Comparison of ENCODE assay signal across 8 cellular contexts in the genomic region with DNA sequence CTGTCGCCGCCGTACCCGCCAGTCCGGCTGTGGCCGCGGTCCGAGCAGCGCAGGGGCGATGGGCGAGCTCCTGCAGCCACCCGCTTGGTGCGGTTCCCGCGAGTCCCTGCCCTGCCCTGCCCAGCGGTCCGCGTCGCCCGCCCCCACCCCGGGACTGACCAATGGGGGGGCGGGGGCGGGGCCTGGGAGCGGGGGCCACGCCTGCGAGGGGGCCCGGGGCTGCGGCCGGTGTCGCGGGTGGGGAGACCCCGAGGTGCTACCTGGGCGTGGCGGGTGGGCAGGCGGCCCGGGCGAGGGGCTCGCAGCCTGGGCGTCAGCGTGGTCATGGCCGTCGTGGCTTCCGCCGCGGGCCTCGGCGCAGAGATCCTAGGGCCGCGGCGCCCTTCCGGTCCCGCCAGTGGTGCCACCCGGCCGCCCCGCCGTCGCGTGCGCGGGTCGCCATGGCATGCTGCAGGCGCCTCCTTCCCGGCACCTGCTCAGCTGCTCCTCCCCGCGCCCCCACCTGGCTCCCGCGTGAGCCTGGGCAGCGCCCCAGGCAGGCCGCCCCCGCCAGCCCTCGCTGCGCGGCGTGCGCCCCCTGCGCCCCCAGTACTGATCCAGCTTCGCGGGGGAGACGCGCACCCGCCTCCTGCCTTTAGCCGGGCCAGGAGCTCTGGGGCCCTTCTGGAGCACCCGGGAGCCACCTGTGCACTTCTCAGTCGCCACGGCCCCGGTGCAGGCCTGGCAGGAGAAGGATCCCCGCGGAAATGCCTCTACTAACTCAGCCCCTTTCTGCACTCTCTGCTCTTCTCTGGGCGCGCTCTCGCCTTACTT. TPM values are rescaled to one million over a fixed set of nuclear protein-coding genes. Genes with fewer than 3 reads are reported as not detected.
DNase-seq lines count a peak whose midpoint lies in the region; ATAC-seq and TF ChIP-seq lines count a peak whose summit lies in the region.

A gene with protein sequence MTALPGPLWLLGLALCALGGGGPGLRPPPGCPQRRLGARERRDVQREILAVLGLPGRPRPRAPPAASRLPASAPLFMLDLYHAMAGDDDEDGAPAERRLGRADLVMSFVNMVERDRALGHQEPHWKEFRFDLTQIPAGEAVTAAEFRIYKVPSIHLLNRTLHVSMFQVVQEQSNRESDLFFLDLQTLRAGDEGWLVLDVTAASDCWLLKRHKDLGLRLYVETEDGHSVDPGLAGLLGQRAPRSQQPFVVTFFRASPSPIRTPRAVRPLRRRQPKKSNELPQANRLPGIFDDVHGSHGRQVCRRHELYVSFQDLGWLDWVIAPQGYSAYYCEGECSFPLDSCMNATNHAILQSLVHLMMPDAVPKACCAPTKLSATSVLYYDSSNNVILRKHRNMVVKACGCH (minus strand): TSS at position 108 of the 813 bp plus-strand sequence. CDS start 380 bp downstream, outside the sequence.

- H3K27me3 ChIP-seq in naive thymus-derived CD4-positive, alpha-beta T cell (ENCODE audit: control insufficient read depth in 2 of 2, insufficient read depth in 2 of 2, low read length in 2 of 2): no peaks in the 10 kb centered on the region
- no peaks in the 10 kb centered on the region for H3K27me3 ChIP-seq in testis

- no peaks in the 10 kb centered on the region for H3K9me3 ChIP-seq in naive thymus-derived CD4-positive, alpha-beta T cell (ENCODE audit: control insufficient read depth in 2 of 3, low read length in 3 of 3)
- H3K9me3 ChIP-seq in testis: no peaks in the 10 kb centered on the region

- H3K36me3 Mint-ChIP-seq in activated CD8-positive, alpha-beta T cell treated with anti-CD3 and anti-CD28 coated beads, Interleukin-2, amount 10 ng/mL, durations not matched to agents 7 days and 5 days (ENCODE audit: low read depth): no peaks in the 10 kb centered on the region
- H3K36me3 Mint-ChIP-seq in naive thymus-derived CD4-positive, alpha-beta T cell: no peaks in the 10 kb centered on the region

- CTCF ChIA-PET in activated CD8-positive, alpha-beta T cell treated with anti-CD3 and anti-CD28 coated beads, Interleukin-2, amount 10 ng/mL, durations not matched to agents 7 days and 5 days (lab: Charles Lee): interaction anchor here (1.7 to 3.8 kb wide), 2 partner anchors 10 to 113 kb away, joined by 4 to 19 read pairs; a partner anchor contains a TSS
- CTCF ChIA-PET in naive thymus-derived CD4-positive, alpha-beta T cell (lab: Charles Lee): interaction anchor here (0.9 to 1.3 kb wide), 2 partner anchors 10 to 27 kb away, joined by 3 read pairs; no protein-coding TSS in a partner anchor

- H3K27ac Mint-ChIP-seq in activated CD8-positive, alpha-beta T cell treated with anti-CD3 and anti-CD28 coated beads, Interleukin-2, amount 10 ng/mL, durations not matched to agents 7 days and 5 days: no peak within 1 kb of the TSS
- no peak within 1 kb of the TSS for H3K27ac Mint-ChIP-seq in naive thymus-derived CD4-positive, alpha-beta T cell

- no peak for TF ChIP-seq POLR2A in erythroblast (IDR thresholded peaks at IDR 0.05; ENCODE audit: low read length)
- TF ChIP-seq POLR2A in testis (IDR thresholded peaks at IDR 0.05): no peak

- peak; percentile 49 for ATAC-seq in HG02981 (IDR thresholded peaks at IDR 0.05; ENCODE audit: unreplicated experiment)
- peak; percentile 78 for ATAC-seq in activated CD8-positive, alpha-beta T cell treated with anti-CD3 and anti-CD28 coated beads, Interleukin-2, amount 10 ng/mL, durations not matched to agents 7 days and 5 days
- peak; percentile 81 for ATAC-seq in naive thymus-derived CD4-positive, alpha-beta T cell

- H3K9me3 Mint-ChIP-seq in activated CD8-positive, alpha-beta T cell treated with anti-CD3 and anti-CD28 coated beads, Interleukin-2, amount 10 ng/mL, durations not matched to agents 7 days and 5 days (ENCODE audit: insufficient read depth): no peaks in the 10 kb centered on the region
- no peaks in the 10 kb centered on the region for H3K9me3 Mint-ChIP-seq in naive thymus-derived CD4-positive, alpha-beta T cell

- H3K4me3 ChIP-seq in GM12865 (ENCODE audit: low read depth, low read length): peak within 1 kb of the TSS; percentile 64
- H3K4me3 ChIP-seq in naive thymus-derived CD4-positive, alpha-beta T cell (ENCODE audit: low read length): peak within 1 kb of the TSS; percentile 46
- peak within 1 kb of the TSS; percentile 57 to 59 for H3K4me3 ChIP-seq in testis

- H3K36me3 ChIP-seq in naive thymus-derived CD4-positive, alpha-beta T cell (ENCODE audit: control insufficient read depth in 2 of 3, insufficient read depth in 3 of 3, low read length in 3 of 3): no peaks in the 10 kb centered on the region
- H3K36me3 ChIP-seq in testis (ENCODE audit: low read depth, missing control alignments): no peaks in the 10 kb centered on the region

- peak; percentile 83 for DNase-seq in GM12865 (ENCODE audit: low read depth)
- DNase-seq in NCI-H526 (lab: John Stamatoyannopoulos, UW): peak; percentile 28 to 84
- peak; percentile 50 for DNase-seq in activated CD8-positive, alpha-beta T cell treated with anti-CD3 and anti-CD28 coated beads, Interleukin-2, amount 10 ng/mL, durations not matched to agents 7 days and 5 days
- peak; percentile 76 to 77 for DNase-seq in erythroblast (lab: John Stamatoyannopoulos, UW)
- peak in 7 of 9 donors; percentile 1 to 62 (median 11) for DNase-seq in naive thymus-derived CD4-positive, alpha-beta T cell
- peak; percentile 80 for DNase-seq in testis
- no peak for DNase-seq in middle frontal gyrus (ENCODE audit: extremely low spot score, low spot score)

- POLR2A ChIA-PET in activated CD8-positive, alpha-beta T cell treated with anti-CD3 and anti-CD28 coated beads, Interleukin-2, amount 10 ng/mL, durations not matched to agents 7 days and 5 days (lab: Charles Lee): no interaction called here
- POLR2A ChIA-PET in naive thymus-derived CD4-positive, alpha-beta T cell (lab: Charles Lee): interaction anchor here (1.1 kb wide), 1 partner anchor 10 kb away, joined by 4 read pairs; no protein-coding TSS in a partner anchor

- H3K4me1 Mint-ChIP-seq in activated CD8-positive, alpha-beta T cell treated with anti-CD3 and anti-CD28 coated beads, Interleukin-2, amount 10 ng/mL, durations not matched to agents 7 days and 5 days (ENCODE audit: low read depth): peaks cover 14% of the 10 kb centered on the region
- H3K4me1 Mint-ChIP-seq in naive thymus-derived CD4-positive, alpha-beta T cell: peaks cover 3 to 11% (median 7%) of the 10 kb centered on the region in 7 donors

- peaks cover 0 to 3% of the 10 kb centered on the region in 2 donors for H3K4me1 ChIP-seq in naive thymus-derived CD4-positive, alpha-beta T cell (ENCODE audit: control insufficient read depth in 2 of 2, insufficient read depth in 2 of 2, low read length in 2 of 2)
- no peaks in the 10 kb centered on the region for H3K4me1 ChIP-seq in testis

- H3K4me3 Mint-ChIP-seq in activated CD8-positive, alpha-beta T cell treated with anti-CD3 and anti-CD28 coated beads, Interleukin-2, amount 10 ng/mL, durations not matched to agents 7 days and 5 days: peak within 1 kb of the TSS; percentile 58
- H3K4me3 Mint-ChIP-seq in naive thymus-derived CD4-positive, alpha-beta T cell: peak within 1 kb of the TSS; percentile 67 to 86 (median 76)

- WGBS in testis, 2 donors: 2 to 10% methylated on average over 6 to 43 of the region's 91 CpGs

- peaks cover 33% of the 10 kb centered on the region for H3K27me3 Mint-ChIP-seq in activated CD8-positive, alpha-beta T cell treated with anti-CD3 and anti-CD28 coated beads, Interleukin-2, amount 10 ng/mL, durations not matched to agents 7 days and 5 days (ENCODE audit: low read depth)
- H3K27me3 Mint-ChIP-seq in naive thymus-derived CD4-positive, alpha-beta T cell: peaks cover 6 to 50% (median 23%) of the 10 kb centered on the region in 5 donors

- intact Hi-C loops in naive thymus-derived CD4-positive, alpha-beta T cell (cut with micrococcal nuclease): loop anchor here in 1 of 2 donors (5.0 kb wide), 1 partner anchor 52 kb away; a partner anchor contains a TSS
- intact Hi-C loops in testis (cut with DNase I; ENCODE audit: low total_unique reads): no loop called here

- no peak for TF ChIP-seq CTCF in GM12865 (IDR thresholded peaks at IDR 0.05; ENCODE audit: insufficient read depth, low read depth, low read length, missing control alignments)
- TF ChIP-seq CTCF in testis (IDR thresholded peaks at IDR 0.05): no peak

- H3K27ac ChIP-seq in naive thymus-derived CD4-positive, alpha-beta T cell (ENCODE audit: low read depth, low read length): no peak within 1 kb of the TSS
- no peak within 1 kb of the TSS for H3K27ac ChIP-seq in testis

RNA-seq across cellular contexts. Expression of the gene that starts here (rescaled TPM):
- total RNA-seq in activated CD8-positive, alpha-beta T cell treated with anti-CD3 and anti-CD28 coated beads, Interleukin-2, amount 10 ng/mL, durations not matched to agents 7 days and 5 days: under 1 TPM; 0.08 to 0.26 TPM
- total RNA-seq in naive thymus-derived CD4-positive, alpha-beta T cell: 1 to 10 TPM in 1 of 5 experiments, under 1 TPM in 4; 0.16 to 1.4 (median 0.17) TPM
- polyA plus RNA-seq in naive thymus-derived CD4-positive, alpha-beta T cell: under 1 TPM; 0.05 to 0.09 TPM
- 1 to 10 TPM; 5.5 to 5.6 TPM for total RNA-seq in testis
- 4.4 TPM for polyA plus RNA-seq in testis (ENCODE audit: insufficient read depth, low read depth, low replicate concordance)

Comparison
In these comparisons a context has a peak if more than half of its experiments do, and no peak if none do; other contexts are left out.
1. Peak in DNase-seq and ATAC-seq in activated CD8-positive, alpha-beta T cell treated with anti-CD3 and anti-CD28 coated beads, Interleukin-2, amount 10 ng/mL, durations not matched to agents 7 days and 5 days; RNA of the gene not detected or under 1 TPM.